Comparison of ENCODE assay signal across 8 cellular contexts in genomic region chr5:142977363-142978051, GRCh38.
DNase-seq lines count a peak whose midpoint lies in the region; ATAC-seq, FAIRE-seq and TF ChIP-seq lines count a peak whose summit lies in the region.

No MANE protein-coding gene starts in this region.

- ATAC-seq in GM21529 (IDR thresholded peaks at IDR 0.05; ENCODE audit: unreplicated experiment) = peak; percentile 73

- peak; percentile 96 for DNase-seq in M059J (ENCODE audit: low read depth)
- peak; percentile 18 for DNase-seq in activated T-cell treated with anti-CD3 and anti-CD28 coated beads for 1 hour (ENCODE audit: low read depth)
- peak; percentile 92 for DNase-seq in immature natural killer cell
- peak; percentile 79 for DNase-seq in urothelium cell line (ENCODE audit: low spot score)
- DNase-seq in testis = no peak
- DNase-seq in DMS79 (lab: John Stamatoyannopoulos, UW) = no peak

- peaks cover 0 to 38% (median 22%) of the 10 kb centered on the region in 11 experiments; a peak in 18 of 22 replicates for H3K9me3 ChIP-seq in BLaER1 treated with 17β-estradiol and CSF1 and Interleukin-3, amounts not matched to agents 10 nM and 100 nM (replicated peaks in 1 of 11)
- no peaks in the 10 kb centered on the region for H3K9me3 ChIP-seq in testis

- H3K4me3 Mint-ChIP-seq in immature natural killer cell = peak overlapping the region; percentile 79 to 88 (median 82)

- peak overlapping the region; percentile 69 to 91 (median 83) for H3K4me2 ChIP-seq in BLaER1 treated with 17β-estradiol and CSF1 and Interleukin-3, amounts not matched to agents 10 nM and 100 nM

- peaks cover 11 to 15% (median 15%) of the 10 kb centered on the region in 3 donors for H3K36me3 Mint-ChIP-seq in immature natural killer cell

- no peak for TF ChIP-seq POLR2A in testis (IDR thresholded peaks at IDR 0.05)

- peak overlapping the region; percentile 94 to 100 (median 98) for H3K27ac Mint-ChIP-seq in immature natural killer cell

- H4K20me1 ChIP-seq in BLaER1 treated with 17β-estradiol and CSF1 and Interleukin-3, amounts not matched to agents 10 nM and 100 nM = no peaks in the 10 kb centered on the region

- peak overlapping the region; percentile 68 to 85 (median 79); a peak in 21 of 22 replicates for H3K9ac ChIP-seq in BLaER1 treated with 17β-estradiol and CSF1 and Interleukin-3, amounts not matched to agents 10 nM and 100 nM

- WGBS in testis, 2 donors = 82 to 90% methylated on average over 8 of the region's 8 CpGs

- H3K4me3 ChIP-seq in BLaER1 treated with 17β-estradiol and CSF1 and Interleukin-3, amounts not matched to agents 10 nM and 100 nM = peak overlapping the region in 5 of 10 experiments; percentile 2 to 30 (median 18); a peak in 7 of 20 replicates
- H3K4me3 ChIP-seq in testis = no peak overlapping the region

- peaks cover 0 to 36% (median 4%) of the 10 kb centered on the region in 11 experiments; a peak in 10 of 22 replicates for H3K36me3 ChIP-seq in BLaER1 treated with 17β-estradiol and CSF1 and Interleukin-3, amounts not matched to agents 10 nM and 100 nM
- no peaks in the 10 kb centered on the region for H3K36me3 ChIP-seq in testis (ENCODE audit: low read depth, missing control alignments)

- H3K4me1 Mint-ChIP-seq in immature natural killer cell = peaks cover 97 to 99% of the 10 kb centered on the region in 2 donors

- FAIRE-seq in urothelium cell line (lab: Jason Lieb, UNC) = no peak

- intact Hi-C loops in testis (cut with DNase I; ENCODE audit: low total_unique reads) = no loop called here

- no peaks in the 10 kb centered on the region for H3K27me3 ChIP-seq in BLaER1 treated with 17β-estradiol and CSF1 and Interleukin-3, amounts not matched to agents 10 nM and 100 nM
- H3K27me3 ChIP-seq in testis = no peaks in the 10 kb centered on the region

- H3K27ac ChIP-seq in BLaER1 treated with 17β-estradiol and CSF1 and Interleukin-3, amounts not matched to agents 10 nM and 100 nM = peak overlapping the region; percentile 92 to 99 (median 95)
- H3K27ac ChIP-seq in testis = no peak overlapping the region

- H3K27me3 Mint-ChIP-seq in immature natural killer cell (ENCODE audit: low read depth in 3 of 3) = peaks cover 7 to 22% (median 18%) of the 10 kb centered on the region in 3 donors

- no peaks in the 10 kb centered on the region for H3K9me3 Mint-ChIP-seq in immature natural killer cell

- TF ChIP-seq CTCF in testis (IDR thresholded peaks at IDR 0.05) = no peak

- H3K4me1 ChIP-seq in BLaER1 treated with 17β-estradiol and CSF1 and Interleukin-3, amounts not matched to agents 10 nM and 100 nM = peaks cover 77 to 100% (median 96%) of the 10 kb centered on the region in 10 experiments
- peaks cover 11% of the 10 kb centered on the region for H3K4me1 ChIP-seq in testis

Comparison
In these comparisons a context has a peak if more than half of its experiments do, and no peak if none do; other contexts are left out.
1. H3K27ac ChIP-seq: peak in BLaER1 treated with 17β-estradiol and CSF1 and Interleukin-3, amounts not matched to agents 10 nM and 100 nM (11 of 11); none in testis (0 of 2).
2. DNase-seq: peak in M059J (single experiment), activated T-cell treated with anti-CD3 and anti-CD28 coated beads for 1 hour (single experiment), immature natural killer cell (3 of 3) and urothelium cell line (single experiment); none in testis (single experiment) and DMS79 (single experiment).